In the genomic region with DNA sequence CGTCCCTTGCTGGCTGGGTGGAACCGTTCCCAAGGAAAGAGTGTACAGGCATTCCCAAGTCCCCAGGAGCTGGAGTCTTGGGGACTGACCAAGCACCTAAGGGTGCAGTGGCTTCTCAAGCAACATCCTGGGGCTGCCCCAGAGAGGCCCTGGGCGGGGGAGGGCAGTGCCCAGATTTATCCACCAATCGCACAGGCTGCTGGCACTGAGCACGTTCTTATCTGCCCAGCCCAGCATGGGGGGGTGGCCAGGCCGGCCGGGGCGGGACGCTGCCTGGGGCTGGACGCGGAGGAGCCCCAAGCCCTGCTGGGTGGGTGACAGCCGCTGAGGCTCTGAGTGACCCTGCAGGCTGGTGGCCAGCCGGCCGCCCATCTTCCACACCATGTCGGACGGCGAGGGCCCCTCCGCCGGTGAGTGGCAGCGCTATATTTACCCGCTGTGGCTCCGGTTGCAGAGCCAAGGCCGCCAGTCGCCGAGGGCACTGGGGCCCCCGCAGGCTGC, we compare ENCODE assay signal across 9 cellular contexts. TPM values are rescaled to one million over a fixed set of nuclear protein-coding genes. Genes with fewer than 3 reads are reported as not detected.
DNase-seq lines count a peak whose midpoint lies in the region; ATAC-seq and TF ChIP-seq lines count a peak whose summit lies in the region.
"Had no signal": no experiment of that assay in that cellular context is flagged by ENCODE, and none has a peak within 500 bp of the region (broad histone marks: within the 10 kb centered on the region; RNA-seq: fewer than 3 reads in every experiment).

No MANE protein-coding gene starts in this region.

- no peaks in the 10 kb centered on the region for H3K27me3 ChIP-seq in body of pancreas
- peaks cover 31% of the 10 kb centered on the region for H3K27me3 ChIP-seq in kidney epithelial cell (ENCODE audit: control insufficient read depth, insufficient read depth, low read length)
- H3K27me3 ChIP-seq in stomach: peaks cover 0 to 8% (median 0%) of the 10 kb centered on the region in 3 donors

- DNase-seq in HuH-7.5 (ENCODE audit: low spot score): peak; percentile 56
- peak; percentile 69 to 84 (median 72) for DNase-seq in body of pancreas
- DNase-seq in kidney epithelial cell (ENCODE audit: low read depth): no peak
- peak; percentile 78 for DNase-seq in stomach
- no peak for DNase-seq in middle frontal gyrus (ENCODE audit: extremely low spot score, low spot score)
- DNase-seq in activated CD4-positive, alpha-beta T cell treated with anti-CD3 and anti-CD28 coated beads for 1 hour: no peak
- DNase-seq in stimulated activated CD4-positive, alpha-beta T cell treated with anti-CD3 and anti-CD28 coated beads, Interleukin-15, amount 100 ng/mL, for 24 hours: no peak

- ATAC-seq in body of pancreas: peak; percentile 86
- ATAC-seq in GM18909 (IDR thresholded peaks at IDR 0.05; ENCODE audit: poor library complexity, unreplicated experiment): no peak

- H3K9me3 ChIP-seq in body of pancreas: no peaks in the 10 kb centered on the region
- no peaks in the 10 kb centered on the region for H3K9me3 ChIP-seq in stomach

- TF ChIP-seq CTCF in body of pancreas (IDR thresholded peaks at IDR 0.05) (no peak), kidney epithelial cell (IDR thresholded peaks at IDR 0.05; ENCODE audit: insufficient read depth, low read length, poor library complexity, severe bottlenecking) (no peak), stomach (IDR thresholded peaks at IDR 0.05) (no peak)

- WGBS in body of pancreas, 2 donors: 0% methylated on average over 1 to 26 of the region's 26 CpGs
- 2 to 13% (median 7%) methylated on average over 3 to 26 of the region's 26 CpGs for WGBS in stomach, 5 donors

- no peak for TF ChIP-seq EP300 in stomach (IDR thresholded peaks at IDR 0.05)

- H3K4me1 ChIP-seq in body of pancreas: peaks cover 35% of the 10 kb centered on the region
- peaks cover 15 to 77% (median 47%) of the 10 kb centered on the region in 4 donors for H3K4me1 ChIP-seq in stomach

- TF ChIP-seq POLR2A in body of pancreas (IDR thresholded peaks at IDR 0.05) (peak in 1 of 3 donors; percentile 9), stomach (IDR thresholded peaks at IDR 0.05) (no peak)

- H3K36me3 ChIP-seq in body of pancreas (replicated peaks in 1 of 2; ENCODE audit: insufficient read depth in 1 of 2, low read depth in 2 of 2) (no peaks in the 10 kb centered on the region), kidney epithelial cell (ENCODE audit: control insufficient read depth, insufficient read depth, low read length) (no peaks in the 10 kb centered on the region), stomach (no peaks in the 10 kb centered on the region)

- intact Hi-C loops in body of pancreas (cut with DNase I): no loop called here
- intact Hi-C loops in stomach (cut with DNase I; ENCODE audit: low total_unique reads): no loop called here

- H3K27ac ChIP-seq in body of pancreas (peak overlapping the region in 3 of 4 donors; percentile 11 to 58 (median 46)), stomach (peak overlapping the region; percentile 28 to 83 (median 73))

- peak overlapping the region in 1 of 2 donors; percentile 35 for H3K4me3 ChIP-seq in body of pancreas
- peak overlapping the region; percentile 33 for H3K4me3 ChIP-seq in kidney epithelial cell (ENCODE audit: low read depth, low read length)
- peak overlapping the region; percentile 59 to 63 (median 61) for H3K4me3 ChIP-seq in stomach

RNA-seq across cellular contexts. Expression of a gene that starts 53.4 kb away (rescaled TPM):
- total RNA-seq in body of pancreas: 1 to 10 TPM; 1.3 to 4.9 TPM
- not detected in 2 replicates for total RNA-seq in kidney epithelial cell
- total RNA-seq in stomach: 1 to 10 TPM in 3 of 5 donors, not detected in 2; 1.2 to 2.9 (median 2.2) TPM
- polyA plus RNA-seq in stomach: under 1 TPM; 0.15 to 0.68 (median 0.53) TPM
- total RNA-seq: activated T-helper 2 cell treated with anti-CD3 and anti-CD28 coated beads, Interferon-gamma antibody, Interleukin-2, Interleukin-4, amounts not matched to agents 10 μg/mL and 5 μg/mL and 100 μg/mL, durations not matched to agents 14 hours and 24 hours and 36 hours had no signal

RNA-seq across cellular contexts. Expression of a gene that starts 55.7 kb away (rescaled TPM):
- total RNA-seq in body of pancreas: 10 to 100 TPM; 23.6 to 34.6 TPM
- total RNA-seq in kidney epithelial cell: 6.4 and 11.6 TPM in 2 replicates
- total RNA-seq in stomach: 10 to 100 TPM; 30.1 to 66.5 (median 43.5) TPM
- polyA plus RNA-seq in stomach: 10 to 100 TPM in 1 of 3 donors, 1 to 10 TPM in 2; 5.8 to 11.3 (median 6.7) TPM

Comparison
In these comparisons a context has a peak if more than half of its experiments do, and no peak if none do; other contexts are left out.
1. DNase-seq: peak in HuH-7.5 (single experiment), body of pancreas (4 of 4) and stomach (single experiment); none in kidney epithelial cell (single experiment), middle frontal gyrus (single experiment), activated CD4-positive, alpha-beta T cell treated with anti-CD3 and anti-CD28 coated beads for 1 hour (single experiment) and stimulated activated CD4-positive, alpha-beta T cell treated with anti-CD3 and anti-CD28 coated beads, Interleukin-15, amount 100 ng/mL, for 24 hours (single experiment).